ENCODE assay signal across 12 cellular contexts in the genomic region with DNA sequence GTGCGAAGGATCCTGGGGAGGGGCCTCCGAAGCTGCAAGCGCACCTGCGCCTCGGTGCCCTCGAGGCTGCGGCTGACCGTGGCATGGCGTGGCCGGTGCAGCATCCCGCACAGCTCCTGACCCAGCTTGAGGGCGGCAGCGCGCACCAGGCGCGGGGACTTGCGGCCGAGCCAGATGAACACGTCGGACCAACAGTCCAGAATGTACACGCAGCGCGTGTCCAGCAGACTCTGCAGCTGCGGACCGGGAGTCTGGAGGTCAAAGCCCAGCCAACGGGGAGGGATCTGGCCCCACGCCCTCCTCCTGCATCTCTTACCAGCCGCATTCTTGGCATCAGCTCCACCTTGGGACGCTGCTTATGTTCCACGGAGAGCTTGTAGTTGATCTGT. TPM values are rescaled to one million over a fixed set of nuclear protein-coding genes. Genes with fewer than 3 reads are reported as not detected.
DNase-seq lines count a peak whose midpoint lies in the region; ATAC-seq, FAIRE-seq and TF ChIP-seq lines count a peak whose summit lies in the region.
"Had no signal": no experiment of that assay in that cellular context is flagged by ENCODE, and none has a peak within 500 bp of the region (broad histone marks: within the 10 kb centered on the region; RNA-seq: fewer than 3 reads in every experiment).

No MANE protein-coding gene starts in this region.

- H3K9me3 Mint-ChIP-seq in naive thymus-derived CD4-positive, alpha-beta T cell: peaks cover 0 to 3% (median 0%) of the 10 kb centered on the region in 11 donors
- H3K9me3 Mint-ChIP-seq in activated T-cell treated with anti-CD3 and anti-CD28 coated beads, Interleukin-2, amount 50 U/mL, for 24 hours: no peaks in the 10 kb centered on the region
- H3K9me3 Mint-ChIP-seq: activated CD4-positive, alpha-beta T cell treated with anti-CD3 and anti-CD28 coated beads, Interleukin-2, amount 10 ng/mL, durations not matched to agents 7 days and 5 days; activated T-helper 2 cell treated with anti-CD3 and anti-CD28 coated beads, Interferon-gamma antibody, Interleukin-2, Interleukin-4, amounts not matched to agents 10 μg/mL and 5 μg/mL and 100 μg/mL, durations not matched to agents 14 hours and 24 hours and 36 hours; nephron had no signal

- POLR2A ChIA-PET in naive thymus-derived CD4-positive, alpha-beta T cell (lab: Charles Lee): no interaction called here

- DNase-seq in GM12892 (ENCODE audit: insufficient read length) (no peak), adrenal gland (peak; percentile 66 to 90 (median 87)), left cardiac atrium (peak; percentile 55), posterior cingulate gyrus (peak in 7 of 10 donors; percentile 36 to 95 (median 58)), DMS153 (lab: John Stamatoyannopoulos, UW) (no peak)
- no peak for DNase-seq in naive thymus-derived CD4-positive, alpha-beta T cell
- no peak for DNase-seq in activated T-cell treated with anti-CD3 and anti-CD28 coated beads, Interleukin-2, amount 50 U/mL, for 24 hours

- H3K4me3 ChIP-seq in adrenal gland: peak overlapping the region in 1 of 4 donors; percentile 9
- no peak overlapping the region for H3K4me3 ChIP-seq in naive thymus-derived CD4-positive, alpha-beta T cell (ENCODE audit: low read length)

- H3K27me3 ChIP-seq in adrenal gland: no peaks in the 10 kb centered on the region
- H3K27me3 ChIP-seq in naive thymus-derived CD4-positive, alpha-beta T cell (ENCODE audit: control insufficient read depth in 2 of 2, insufficient read depth in 2 of 2, low read length in 2 of 2): no peaks in the 10 kb centered on the region

- CTCF ChIA-PET in naive thymus-derived CD4-positive, alpha-beta T cell (lab: Charles Lee): no interaction called here

- intact Hi-C loops in adrenal gland (cut with DNase I) (no loop called here), left cardiac atrium (cut with DNase I) (no loop called here), posterior cingulate gyrus (cut with DNase I) (no loop called here)
- intact Hi-C loops in naive thymus-derived CD4-positive, alpha-beta T cell (cut with micrococcal nuclease): loop anchor here in 1 of 2 donors (1.0 to 2.0 kb wide), 2 partner anchors 11 to 67 kb away; a partner anchor contains a TSS

- peaks cover 0 to 79% of the 10 kb centered on the region in 2 donors for H3K36me3 ChIP-seq in adrenal gland (replicated peaks in 1 of 2)
- peaks cover 0 to 86% (median 17%) of the 10 kb centered on the region in 3 experiments for H3K36me3 ChIP-seq in naive thymus-derived CD4-positive, alpha-beta T cell (ENCODE audit: control insufficient read depth in 2 of 3, insufficient read depth in 3 of 3, low read length in 3 of 3)

- no peaks in the 10 kb centered on the region for H3K9me3 ChIP-seq in adrenal gland (replicated peaks in 1 of 3)
- H3K9me3 ChIP-seq in naive thymus-derived CD4-positive, alpha-beta T cell (ENCODE audit: control insufficient read depth in 2 of 3, low read length in 3 of 3): no peaks in the 10 kb centered on the region

- H3K4me3 Mint-ChIP-seq in naive thymus-derived CD4-positive, alpha-beta T cell: no peak overlapping the region
- H3K4me3 Mint-ChIP-seq in activated T-cell treated with anti-CD3 and anti-CD28 coated beads, Interleukin-2, amount 50 U/mL, for 24 hours: no peak overlapping the region
- H3K4me3 Mint-ChIP-seq: activated CD4-positive, alpha-beta T cell treated with anti-CD3 and anti-CD28 coated beads, Interleukin-2, amount 10 ng/mL, durations not matched to agents 7 days and 5 days had no signal

- 22 to 54% (median 47%) methylated on average over 5 to 30 of the region's 30 CpGs for WGBS in adrenal gland, 4 donors

- H3K4me1 Mint-ChIP-seq in naive thymus-derived CD4-positive, alpha-beta T cell: peaks cover 0 to 8% (median 4%) of the 10 kb centered on the region in 7 donors
- no peaks in the 10 kb centered on the region for H3K4me1 Mint-ChIP-seq in activated T-cell treated with anti-CD3 and anti-CD28 coated beads, Interleukin-2, amount 50 U/mL, for 24 hours (ENCODE audit: low read depth)

- peak; percentile 9 for FAIRE-seq in GM12892 (lab: Jason Lieb, UNC)
- FAIRE-seq: islet of Langerhans had no signal

- H3K27me3 Mint-ChIP-seq in naive thymus-derived CD4-positive, alpha-beta T cell: no peaks in the 10 kb centered on the region
- no peaks in the 10 kb centered on the region for H3K27me3 Mint-ChIP-seq in activated T-cell treated with anti-CD3 and anti-CD28 coated beads, Interleukin-2, amount 50 U/mL, for 24 hours
- H3K27me3 Mint-ChIP-seq: activated CD4-positive, alpha-beta T cell treated with anti-CD3 and anti-CD28 coated beads, Interleukin-2, amount 10 ng/mL, durations not matched to agents 7 days and 5 days had no signal

- ATAC-seq in left cardiac atrium (peak; percentile 3 to 20), GM21717 (IDR thresholded peaks at IDR 0.05; ENCODE audit: unreplicated experiment) (no peak)
- ATAC-seq in naive thymus-derived CD4-positive, alpha-beta T cell: no peak

- TF ChIP-seq CTCF in adrenal gland (IDR thresholded peaks at IDR 0.05): no peak

- no peak overlapping the region for H3K27ac Mint-ChIP-seq in naive thymus-derived CD4-positive, alpha-beta T cell
- no peak overlapping the region for H3K27ac Mint-ChIP-seq in activated T-cell treated with anti-CD3 and anti-CD28 coated beads, Interleukin-2, amount 50 U/mL, for 24 hours
- H3K27ac Mint-ChIP-seq: activated CD4-positive, alpha-beta T cell treated with anti-CD3 and anti-CD28 coated beads, Interleukin-2, amount 10 ng/mL, durations not matched to agents 7 days and 5 days; activated T-helper 2 cell treated with anti-CD3 and anti-CD28 coated beads, Interferon-gamma antibody, Interleukin-2, Interleukin-4, amounts not matched to agents 10 μg/mL and 5 μg/mL and 100 μg/mL, durations not matched to agents 14 hours and 24 hours and 36 hours had no signal

- TF ChIP-seq POLR2A in GM12892 (IDR thresholded peaks at IDR 0.05; ENCODE audit: low read depth, low read length) (no peak), adrenal gland (IDR thresholded peaks at IDR 0.05) (no peak)

- H3K36me3 Mint-ChIP-seq in naive thymus-derived CD4-positive, alpha-beta T cell: peaks cover 5 to 21% (median 9%) of the 10 kb centered on the region in 5 donors
- peaks cover 85% of the 10 kb centered on the region for H3K36me3 Mint-ChIP-seq in activated T-cell treated with anti-CD3 and anti-CD28 coated beads, Interleukin-2, amount 50 U/mL, for 24 hours (ENCODE audit: low read depth)

- H3K4me1 ChIP-seq in adrenal gland (replicated peaks in 1 of 2): peaks cover 14 to 25% of the 10 kb centered on the region in 2 donors
- H3K4me1 ChIP-seq in naive thymus-derived CD4-positive, alpha-beta T cell (ENCODE audit: control insufficient read depth in 2 of 2, insufficient read depth in 2 of 2, low read length in 2 of 2): no peaks in the 10 kb centered on the region

- H3K27ac ChIP-seq in adrenal gland: peak overlapping the region in 4 of 5 donors; percentile 33 to 83 (median 75)
- no peak overlapping the region for H3K27ac ChIP-seq in naive thymus-derived CD4-positive, alpha-beta T cell (ENCODE audit: low read depth, low read length)

RNA-seq across cellular contexts. Expression of a gene that starts 10.9 kb away (rescaled TPM):
- 76.8 TPM for polyA plus RNA-seq in GM12892 (2012; ENCODE audit: missing spikeins)
- total RNA-seq in adrenal gland: 100 to 1,000 TPM; 172 to 331 (median 297) TPM
- 100 to 1,000 TPM; 276 to 652 (median 461) TPM for polyA plus RNA-seq in adrenal gland
- total RNA-seq in left cardiac atrium: 100 to 1,000 TPM; 204 to 211 TPM
- total RNA-seq in naive thymus-derived CD4-positive, alpha-beta T cell: 100 to 1,000 TPM; 253 to 348 (median 303) TPM
- polyA plus RNA-seq in naive thymus-derived CD4-positive, alpha-beta T cell: 100 to 1,000 TPM in 1 of 2 donors, 10 to 100 TPM in 1; 93.1 to 198 TPM

RNA-seq across cellular contexts. Expression of a gene that starts 12.9 kb away (rescaled TPM):
- polyA plus RNA-seq in GM12892 (2012; ENCODE audit: missing spikeins): 3.1 TPM
- 10 to 100 TPM; 18.3 to 46.6 (median 29.2) TPM for total RNA-seq in adrenal gland
- polyA plus RNA-seq in adrenal gland: 10 to 100 TPM in 1 of 3 donors, 1 to 10 TPM in 2; 4.1 to 10.7 (median 9.5) TPM
- 10 to 100 TPM; 16.2 to 16.8 TPM for total RNA-seq in left cardiac atrium
- total RNA-seq in naive thymus-derived CD4-positive, alpha-beta T cell: 10 to 100 TPM in 4 of 5 experiments, 1 to 10 TPM in 1; 6.5 to 22.5 (median 15.1) TPM
- 10 to 100 TPM; 11.3 to 19.6 TPM for polyA plus RNA-seq in naive thymus-derived CD4-positive, alpha-beta T cell

RNA-seq across cellular contexts. Expression of a gene that starts 22.2 kb away (rescaled TPM):
- 1.7 TPM for polyA plus RNA-seq in GM12892 (2012; ENCODE audit: missing spikeins)
- 10 to 100 TPM; 21.8 to 65.1 (median 48.2) TPM for total RNA-seq in adrenal gland
- 10 to 100 TPM in 1 of 3 donors, 1 to 10 TPM in 2; 4.1 to 27.8 (median 8.9) TPM for polyA plus RNA-seq in adrenal gland
- 10 to 100 TPM; 10.9 to 11.0 TPM for total RNA-seq in left cardiac atrium
- 10 to 100 TPM; 12.9 to 21.6 (median 16.5) TPM for total RNA-seq in naive thymus-derived CD4-positive, alpha-beta T cell
- 1 to 10 TPM in 1 of 2 donors, under 1 TPM in 1; 0.89 to 2.0 TPM for polyA plus RNA-seq in naive thymus-derived CD4-positive, alpha-beta T cell

Comparison
In these comparisons a context has a peak if more than half of its experiments do, and no peak if none do; other contexts are left out.
1. DNase-seq: peak in adrenal gland (7 of 7), left cardiac atrium (single experiment) and posterior cingulate gyrus (7 of 10); none in GM12892 (single experiment), DMS153 (single experiment), naive thymus-derived CD4-positive, alpha-beta T cell (0 of 9) and activated T-cell treated with anti-CD3 and anti-CD28 coated beads, Interleukin-2, amount 50 U/mL, for 24 hours (single experiment).
2. ATAC-seq: peak in left cardiac atrium (2 of 2); none in GM21717 (single experiment) and naive thymus-derived CD4-positive, alpha-beta T cell (single experiment).